In genomic region chr20:37522258-37523011, GRCh38 we compare ENCODE assay signal across 12 cellular contexts. TPM values are rescaled to one million over a fixed set of nuclear protein-coding genes. Genes with fewer than 3 reads are reported as not detected.
DNase-seq lines count a peak whose midpoint lies in the region; ATAC-seq and TF ChIP-seq lines count a peak whose summit lies in the region.
"Had no signal": no experiment of that assay in that cellular context is flagged by ENCODE, and none has a peak within 500 bp of the region (broad histone marks: within the 10 kb centered on the region; RNA-seq: fewer than 3 reads in every experiment).

No MANE protein-coding gene starts in this region.

- H2AFZ ChIP-seq in neural progenitor cell (replicated peaks), result no peak overlapping the region

- peaks cover 38% of the 10 kb centered on the region for H3K36me3 Mint-ChIP-seq in neural progenitor cell

- peaks cover 5% of the 10 kb centered on the region for H3K27me3 Mint-ChIP-seq in neural progenitor cell (ENCODE audit: insufficient read depth, low read depth)
- H3K27me3 Mint-ChIP-seq: B cell had no signal

- no peak overlapping the region for H3K9ac ChIP-seq in neural progenitor cell

- H3K9me3 Mint-ChIP-seq in neural progenitor cell, result peaks cover 15% of the 10 kb centered on the region
- H3K9me3 Mint-ChIP-seq: T-helper 1 cell treated with Interleukin-12 subunit alpha and Interleukin-12 subunit beta and Interleukin-4 antibody, amounts not matched to agents 30 μg/mL and 1 μg/mL, for 36 hours had no signal

- peaks cover 26% of the 10 kb centered on the region for H3F3A ChIP-seq in neural progenitor cell (ENCODE audit: low read depth)

- ATAC-seq in Right ventricle myocardium inferior (peak; percentile 51), HG02588 (IDR thresholded peaks at IDR 0.05; ENCODE audit: unreplicated experiment) (no peak), GM18517 (IDR thresholded peaks at IDR 0.05; ENCODE audit: unreplicated experiment) (no peak), HG03097 (IDR thresholded peaks at IDR 0.05; ENCODE audit: low FRiP score, unreplicated experiment) (no peak)

- peaks cover 98% of the 10 kb centered on the region for H3K79me2 ChIP-seq in neural progenitor cell (ENCODE audit: low read depth)

- H3K4me3 ChIP-seq in H7 (ENCODE audit: insufficient read depth, low read depth, low read length) (0 out of 2 replicates have a peak overlapping the region, but pooled peaks have one; percentile 6), neural progenitor cell (no peak overlapping the region)

- H3K4me2 ChIP-seq in neural progenitor cell, result no peak overlapping the region

- peaks cover 36% of the 10 kb centered on the region for H3K4me1 ChIP-seq in neural progenitor cell

- TF ChIP-seq CTCF in neural progenitor cell (IDR thresholded peaks at IDR 0.05), result no peak

- peaks cover 66% of the 10 kb centered on the region for H3K4me1 Mint-ChIP-seq in neural progenitor cell

- no peak overlapping the region for H3K27ac ChIP-seq in neural progenitor cell
- H3K27ac ChIP-seq: ovary had no signal

- H3K36me3 ChIP-seq in H7 (replicated peaks; ENCODE audit: control insufficient read depth, insufficient read depth, low read length), result peaks cover 4% of the 10 kb centered on the region
- H3K36me3 ChIP-seq in neural progenitor cell, result no peaks in the 10 kb centered on the region
- H3K36me3 ChIP-seq: ovary had no signal

- H3K4me3 Mint-ChIP-seq in neural progenitor cell, result peak overlapping the region; percentile 75
- H3K4me3 Mint-ChIP-seq: T-helper 1 cell treated with Interleukin-12 subunit alpha and Interleukin-12 subunit beta and Interleukin-4 antibody, amounts not matched to agents 30 μg/mL and 1 μg/mL, for 36 hours had no signal

- DNase-seq in H7 (peak; percentile 83), SW480 (ENCODE audit: low spot score) (peak; percentile 59), Right ventricle myocardium inferior (ENCODE audit: missing footprints) (no peak), neural progenitor cell (ENCODE audit: low spot score) (no peak)
- no peak for DNase-seq in activated CD4-positive, CD25-positive, alpha-beta regulatory T cell treated with anti-CD3 and anti-CD28 coated beads, Interleukin-2, amount 50 U/mL, for 72 hours
- DNase-seq: NCI-H2081, ovary had no signal

- H3K9me3 ChIP-seq in neural progenitor cell (ENCODE audit: low read depth), result peaks cover 5% of the 10 kb centered on the region
- H3K9me3 ChIP-seq: ovary had no signal

- H3K27me3 ChIP-seq in H7 (ENCODE audit: control insufficient read depth, insufficient read depth, low read length), result no peaks in the 10 kb centered on the region; the same call in 1 of the 2 replicates
- no peaks in the 10 kb centered on the region for H3K27me3 ChIP-seq in neural progenitor cell
- H3K27me3 ChIP-seq: ovary had no signal

- peaks cover 62% of the 10 kb centered on the region for H4K20me1 ChIP-seq in neural progenitor cell (ENCODE audit: low read depth)

- intact Hi-C loops in Right ventricle myocardium inferior (cut with DNase I), result no loop called here

- H3K27ac Mint-ChIP-seq in neural progenitor cell, result no peak overlapping the region
- H3K27ac Mint-ChIP-seq: T-helper 1 cell treated with Interleukin-12 subunit alpha and Interleukin-12 subunit beta and Interleukin-4 antibody, amounts not matched to agents 30 μg/mL and 1 μg/mL, for 36 hours had no signal

RNA-seq across cellular contexts. Expression of gene NNAT, which starts 1.4 kb away (rescaled TPM):
- 205 and 219 TPM in 2 replicates for total RNA-seq in H7 (2014; rRNA removed; shearing (Covaris generic))
- total RNA-seq in Right ventricle myocardium inferior (0.19 TPM), neural progenitor cell (ENCODE audit: low replicate concordance) (0.37 TPM in 1 of 2 replicates, not detected in the other)
- total RNA-seq: B cell had no signal

RNA-seq across cellular contexts. Expression of gene BLCAP, which starts 5.2 kb away (rescaled TPM):
- total RNA-seq in H7 (2014; rRNA removed; shearing (Covaris generic)), result 58.9 and 72.8 TPM in 2 replicates
- total RNA-seq in Right ventricle myocardium inferior (92.1 TPM), neural progenitor cell (ENCODE audit: low replicate concordance) (46.4 and 74.3 TPM in 2 replicates)

Comparison
In these comparisons a context has a peak if more than half of its experiments do, and no peak if none do; other contexts are left out.
1. DNase-seq: peak in H7 (single experiment) and SW480 (single experiment); none in Right ventricle myocardium inferior (single experiment), neural progenitor cell (single experiment) and activated CD4-positive, CD25-positive, alpha-beta regulatory T cell treated with anti-CD3 and anti-CD28 coated beads, Interleukin-2, amount 50 U/mL, for 72 hours (single experiment).
2. RNA of gene NNAT, which starts 1.4 kb away (total RNA-seq): 205 to 219 TPM in H7; 0.19 TPM in Right ventricle myocardium inferior (single experiment) and 0.37 TPM in neural progenitor cell; every median in the first group is over 100 times any median in the second.